ENCODE assay signal across 8 cellular contexts in genomic region chr20:62406635-62407176, GRCh38. TPM values are rescaled to one million over a fixed set of nuclear protein-coding genes. Genes with fewer than 3 reads are reported as not detected.
A peak's percentile ranks its signal among the peaks of the same experiment; 100 is the strongest.
DNase-seq lines count a peak whose midpoint lies in the region; ATAC-seq and TF ChIP-seq lines count a peak whose summit lies in the region.

No MANE protein-coding gene starts in this region.

- H2AFZ ChIP-seq in SK-N-SH (ENCODE audit: low read depth) (no peak overlapping the region), MM.1S (ENCODE audit: low read length) (no peak overlapping the region)

- H3K9me2 ChIP-seq in SK-N-SH = no peaks in the 10 kb centered on the region
- no peaks in the 10 kb centered on the region for H3K9me2 ChIP-seq in MM.1S (replicated peaks; ENCODE audit: insufficient read depth, low read length)

- H3K4me2 ChIP-seq in SK-N-SH (peak overlapping the region; percentile 90), MM.1S (ENCODE audit: low read depth, low read length) (peak overlapping the region; percentile 85)

- no peak for TF ChIP-seq EP300 in SK-N-SH (IDR thresholded peaks at IDR 0.05; ENCODE audit: borderline replicate concordance in 1 of 2, low read depth in 1 of 2, low read length in 1 of 2)

- H3K4me1 ChIP-seq in SK-N-SH (ENCODE audit: control insufficient read depth in 1 of 2, insufficient read depth in 2 of 2, low read depth in 1 of 2, low read length in 1 of 2) = peaks cover 0 to 66% of the 10 kb centered on the region in 2 experiments; a peak in 1 of 4 replicates
- peaks cover 14% of the 10 kb centered on the region for H3K4me1 ChIP-seq in MM.1S (ENCODE audit: low read length)
- peaks cover 23% of the 10 kb centered on the region for H3K4me1 ChIP-seq in prostate gland (replicated peaks)

- CTCF ChIA-PET in SK-N-SH (lab: Yijun Ruan, JAX) = interaction anchor here (1.2 kb wide), 1 partner anchor 210 kb away, joined by 5 read pairs; no protein-coding TSS in a partner anchor

- peak overlapping the region; percentile 70 for H3K9ac ChIP-seq in SK-N-SH
- H3K9ac ChIP-seq in MM.1S (ENCODE audit: low read length) = peak overlapping the region; percentile 88

- H3K9me3 ChIP-seq in SK-N-SH (no peaks in the 10 kb centered on the region), MM.1S (replicated peaks; ENCODE audit: insufficient read depth, low read length) (no peaks in the 10 kb centered on the region), prostate gland (no peaks in the 10 kb centered on the region)

- TF ChIP-seq CTCF in SK-N-SH (IDR thresholded peaks at IDR 0.05) (no peak), MM.1S (IDR thresholded peaks at IDR 0.05; ENCODE audit: low read length) (no peak), epithelial cell of proximal tubule (conservative IDR thresholded peaks at IDR 0.05; ENCODE audit: low read depth, low read length) (no peak), prostate gland (IDR thresholded peaks at IDR 0.05) (no peak)

- H3K27ac ChIP-seq in SK-N-SH (ENCODE audit: low read depth in 2 of 2, low read length in 1 of 2) = peak overlapping the region in 1 of 2 experiments; percentile 47; a peak in 1 of 4 replicates
- H3K27ac ChIP-seq in MM.1S (ENCODE audit: low read length) = no peak overlapping the region
- H3K27ac ChIP-seq in prostate gland = peak overlapping the region in 1 of 2 donors; percentile 36

- no peak for DNase-seq in SK-N-SH
- no peak for DNase-seq in MM.1S
- no peak for DNase-seq in epithelial cell of proximal tubule (ENCODE audit: low read depth)
- no peak for DNase-seq in prostate gland (ENCODE audit: low spot score)
- no peak for DNase-seq in D341Med (ENCODE audit: low spot score)
- DNase-seq in EL = no peak

- POLR2A ChIA-PET in SK-N-SH (lab: Yijun Ruan, JAX) = no interaction called here

- H3F3A ChIP-seq in SK-N-SH (replicated peaks; ENCODE audit: insufficient read depth) = no peaks in the 10 kb centered on the region
- H3F3A ChIP-seq in MM.1S (ENCODE audit: insufficient read depth, low read length) = no peaks in the 10 kb centered on the region

- TF ChIP-seq RAD21 in SK-N-SH (IDR thresholded peaks at IDR 0.05; ENCODE audit: low read length) = no peak

- ATAC-seq in SK-N-SH treated with all-trans-retinoic acid at 6 μM for 48 hours (no peak), HG03095 (IDR thresholded peaks at IDR 0.05; ENCODE audit: unreplicated experiment) (no peak)

- peaks cover 5% of the 10 kb centered on the region; the same call in 1 of the 2 replicates for H4K20me1 ChIP-seq in SK-N-SH (ENCODE audit: insufficient read depth)
- no peaks in the 10 kb centered on the region for H4K20me1 ChIP-seq in MM.1S (ENCODE audit: insufficient read depth, low read length)

- peaks cover 10% of the 10 kb centered on the region; the same call in 1 of the 2 replicates for H3K79me2 ChIP-seq in SK-N-SH (ENCODE audit: insufficient read depth)
- H3K79me2 ChIP-seq in MM.1S (ENCODE audit: low read length) = peaks cover 30% of the 10 kb centered on the region

- intact Hi-C loops in prostate gland (cut with DNase I) = loop anchor here (5.0 kb wide), 1 partner anchor 211 kb away; no protein-coding TSS in a partner anchor

- H3K27me3 ChIP-seq in SK-N-SH (ENCODE audit: insufficient read depth) (no peaks in the 10 kb centered on the region), MM.1S (replicated peaks; ENCODE audit: insufficient read depth, low read length) (peaks cover 11% of the 10 kb centered on the region), prostate gland (replicated peaks; ENCODE audit: insufficient read depth) (no peaks in the 10 kb centered on the region)

- TF ChIP-seq POLR2A in prostate gland (IDR thresholded peaks at IDR 0.05) = no peak

- H3K36me3 ChIP-seq in SK-N-SH (replicated peaks in 1 of 2; ENCODE audit: control insufficient read depth in 1 of 2, insufficient read depth in 2 of 2, low read length in 1 of 2) (no peaks in the 10 kb centered on the region), MM.1S (replicated peaks; ENCODE audit: insufficient read depth, low read length) (no peaks in the 10 kb centered on the region), prostate gland (no peaks in the 10 kb centered on the region)

- WGBS in SK-N-SH (ENCODE audit: low lambda C conversion rate) = 7% methylated on average over 11 of the region's 42 CpGs
- WGBS in prostate gland = 1% methylated on average over 17 of the region's 42 CpGs

- H3K4me3 ChIP-seq in SK-N-SH (ENCODE audit: low read depth in 2 of 2, low read length in 1 of 2) (peak overlapping the region; percentile 66 to 76), MM.1S (ENCODE audit: low read length) (peak overlapping the region; percentile 92), epithelial cell of proximal tubule (ENCODE audit: low read depth, low read length) (peak overlapping the region; percentile 69), prostate gland (peak overlapping the region; percentile 60 to 63)

TF ChIP-seq in SK-N-SH, 30 proteins besides CTCF, POLR2A, EP300 and RAD21:
- no peak for TF ChIP-seq CHD2 (IDR thresholded peaks at IDR 0.05; ENCODE audit: low read length, partially characterized antibody)
- no peak for TF ChIP-seq ELF1 (IDR thresholded peaks at IDR 0.05)
- TF ChIP-seq, protein P1, sequence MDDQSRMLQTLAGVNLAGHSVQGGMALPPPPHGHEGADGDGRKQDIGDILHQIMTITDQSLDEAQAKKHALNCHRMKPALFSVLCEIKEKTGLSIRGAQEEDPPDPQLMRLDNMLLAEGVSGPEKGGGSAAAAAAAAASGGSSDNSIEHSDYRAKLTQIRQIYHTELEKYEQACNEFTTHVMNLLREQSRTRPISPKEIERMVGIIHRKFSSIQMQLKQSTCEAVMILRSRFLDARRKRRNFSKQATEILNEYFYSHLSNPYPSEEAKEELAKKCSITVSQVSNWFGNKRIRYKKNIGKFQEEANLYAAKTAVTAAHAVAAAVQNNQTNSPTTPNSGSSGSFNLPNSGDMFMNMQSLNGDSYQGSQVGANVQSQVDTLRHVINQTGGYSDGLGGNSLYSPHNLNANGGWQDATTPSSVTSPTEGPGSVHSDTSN (IDR thresholded peaks at IDR 0.05) = no peak
- no peak for TF ChIP-seq MEF2A (IDR thresholded peaks at IDR 0.05; ENCODE audit: borderline replicate concordance, low read depth)
- TF ChIP-seq RXRA (IDR thresholded peaks at IDR 0.05; ENCODE audit: borderline replicate concordance, low read depth) = no peak
- no peak for TF ChIP-seq GATA2 (CRISPR knock-in tag; IDR thresholded peaks at IDR 0.05)
- TF ChIP-seq NRF1 (IDR thresholded peaks at IDR 0.05; ENCODE audit: low read depth, low read length) = no peak
- TF ChIP-seq MXI1 (IDR thresholded peaks at IDR 0.05; ENCODE audit: low read depth, low read length) = no peak
- TF ChIP-seq JUND (IDR thresholded peaks at IDR 0.05) = no peak
- TF ChIP-seq TCF12 (IDR thresholded peaks at IDR 0.05) = no peak
- no peak for TF ChIP-seq FOSL2 (IDR thresholded peaks at IDR 0.05; ENCODE audit: borderline replicate concordance, low read depth)
- TF ChIP-seq NFIC (IDR thresholded peaks at IDR 0.05; ENCODE audit: borderline replicate concordance) = no peak
TF ChIP-seq in SK-N-SH: peak in this region for 0.

TF ChIP-seq in SK-N-SH treated with all-trans-retinoic acid at 6 μM for 48 hours, 23 proteins besides CTCF, POLR2A, EP300 and RAD21 (continues in another document):
- TF ChIP-seq ARNTL (CRISPR knock-in tag; IDR thresholded peaks at IDR 0.05; ENCODE audit: borderline replicate concordance, low read depth) = no peak
- no peak for TF ChIP-seq CREB5 (CRISPR knock-in tag; IDR thresholded peaks at IDR 0.05; ENCODE audit: low read depth)
- no peak for TF ChIP-seq TOX (CRISPR knock-in tag; IDR thresholded peaks at IDR 0.05; ENCODE audit: borderline replicate concordance)
- TF ChIP-seq PPARA (CRISPR knock-in tag; IDR thresholded peaks at IDR 0.05; ENCODE audit: borderline replicate concordance) = no peak
- TF ChIP-seq CSDC2 (CRISPR knock-in tag; IDR thresholded peaks at IDR 0.05) = no peak
- no peak for TF ChIP-seq TCF4 (CRISPR knock-in tag; IDR thresholded peaks at IDR 0.05; ENCODE audit: borderline replicate concordance)
- TF ChIP-seq GLIS3 (CRISPR knock-in tag; IDR thresholded peaks at IDR 0.05) = no peak
- no peak for TF ChIP-seq RARB (CRISPR knock-in tag; IDR thresholded peaks at IDR 0.05)

RNA-seq across cellular contexts. Expression of gene CABLES2, which starts 0.4 kb away (rescaled TPM):
- 4.2 and 4.8 TPM in 2 replicates for polyA plus RNA-seq in SK-N-SH (2012; rRNA removed)
- 2.8 and 4.3 TPM in 2 replicates for polyA plus RNA-seq in SK-N-SH (2012; cell fraction: cytosol; rRNA removed)
- polyA plus RNA-seq in SK-N-SH (2012; cell fraction: nucleus; rRNA removed) = 6.6 and 7.6 TPM in 2 replicates
- total RNA-seq in epithelial cell of proximal tubule (5.8 and 7.8 TPM in 2 replicates), prostate gland (10 to 100 TPM in 1 of 2 donors, 1 to 10 TPM in 1; 4.1 to 31.3 TPM)

RNA-seq across cellular contexts. Expression of gene RPS21, which starts 19.8 kb away (rescaled TPM):
- 11,376 and 16,625 TPM in 2 replicates for polyA plus RNA-seq in SK-N-SH (2012; rRNA removed)
- 13,224 and 13,754 TPM in 2 replicates for polyA plus RNA-seq in SK-N-SH (2012; cell fraction: cytosol; rRNA removed)
- polyA plus RNA-seq in SK-N-SH (2012; cell fraction: nucleus; rRNA removed) = 2,698 and 3,651 TPM in 2 replicates
- total RNA-seq in epithelial cell of proximal tubule = 2,187 and 2,322 TPM in 2 replicates
- total RNA-seq in prostate gland = 1,000 to 10,000 TPM; 1,506 to 4,377 TPM

RNA-seq across cellular contexts. Expression of gene RBBP8NL, which starts 20.6 kb away (rescaled TPM):
- not detected in 2 replicates for polyA plus RNA-seq in SK-N-SH (2012; rRNA removed)
- 0.01 TPM in 1 of 2 replicates, not detected in the other for polyA plus RNA-seq in SK-N-SH (2012; cell fraction: cytosol; rRNA removed)
- polyA plus RNA-seq in SK-N-SH (2012; cell fraction: nucleus; rRNA removed) = not detected in 2 replicates
- total RNA-seq in epithelial cell of proximal tubule (0.07 and 0.40 TPM in 2 replicates), prostate gland (10 to 100 TPM in 1 of 2 donors, 1 to 10 TPM in 1; 4.9 to 10.9 TPM)

RNA-seq across cellular contexts. Expression of gene LAMA5, which starts 39.6 kb away (rescaled TPM):
- polyA plus RNA-seq in SK-N-SH (2012; rRNA removed) = 16.1 and 27.2 TPM in 2 replicates
- 9.9 and 17.8 TPM in 2 replicates for polyA plus RNA-seq in SK-N-SH (2012; cell fraction: cytosol; rRNA removed)
- 127 and 252 TPM in 2 replicates for polyA plus RNA-seq in SK-N-SH (2012; cell fraction: nucleus; rRNA removed)
- total RNA-seq in epithelial cell of proximal tubule (103 and 240 TPM in 2 replicates), prostate gland (100 to 1,000 TPM; 170 to 272 TPM)
